Comparison of ENCODE assay signal across 16 cellular contexts in the genomic region with DNA sequence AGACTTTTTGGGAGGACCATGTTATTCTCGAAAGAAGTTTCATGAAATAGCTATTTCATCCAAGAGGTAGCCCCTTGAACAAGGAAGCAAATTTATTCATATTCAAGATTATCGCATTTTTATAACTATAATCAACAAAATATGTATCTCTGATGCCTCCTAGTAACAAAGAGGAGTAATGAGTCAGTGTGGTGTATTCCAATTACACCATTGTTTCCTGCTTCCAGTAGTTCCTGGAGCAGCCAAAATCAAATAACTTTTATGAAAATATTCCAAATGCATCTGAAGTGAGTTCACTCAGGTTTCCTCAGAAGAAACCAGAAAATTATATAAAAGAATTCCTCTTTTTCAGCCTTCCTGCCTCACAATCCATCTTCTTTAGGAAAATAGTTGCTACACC.
"Had no signal": no experiment of that assay in that cellular context is flagged by ENCODE, and none has a peak within 500 bp of the region (broad histone marks: within the 10 kb centered on the region; RNA-seq: fewer than 3 reads in every experiment).

No MANE protein-coding gene starts in this region.

- H3K4me3 ChIP-seq: heart left ventricle had no signal

- H3K27me3 ChIP-seq: heart left ventricle had no signal

- H3K4me1 Mint-ChIP-seq: memory B cell, mesothelial cell of epicardium, natural killer cell, neural crest cell had no signal

- DNase-seq: foreskin melanocyte; heart left ventricle; hippocampal formation; kidney glomerular epithelial cell; natural killer cell; posterior cingulate gyrus; right cardiac atrium; small intestine; stimulated activated CD4-positive, alpha-beta T cell treated with anti-CD3 and anti-CD28 coated beads, Interleukin-12 subunit alpha, Interleukin-12 subunit beta, amount 100 ng/mL, for 4 hours; stimulated activated naive CD4-positive, alpha-beta T cell treated with Interleukin-2 at 50 U/mL for 16 hours; trophoblast cell had no signal

- H3K9me3 ChIP-seq: heart left ventricle had no signal

- H3K27me3 Mint-ChIP-seq: central memory CD8-positive, alpha-beta T cell; memory B cell had no signal

- H3K9me3 Mint-ChIP-seq: central memory CD8-positive, alpha-beta T cell; memory B cell; mesothelial cell of epicardium; natural killer cell; neural crest cell had no signal

- H3K4me3 Mint-ChIP-seq: central memory CD8-positive, alpha-beta T cell; memory B cell; mesothelial cell of epicardium; natural killer cell; neural crest cell had no signal

- H3K27ac ChIP-seq: heart left ventricle had no signal

- ATAC-seq: heart left ventricle, left lobe of liver, natural killer cell, right cardiac atrium had no signal

- H3K4me1 ChIP-seq: heart left ventricle had no signal

- H3K27ac Mint-ChIP-seq: memory B cell, mesothelial cell of epicardium, natural killer cell had no signal
